Comparison of ENCODE assay signal across 10 cellular contexts in the genomic region with DNA sequence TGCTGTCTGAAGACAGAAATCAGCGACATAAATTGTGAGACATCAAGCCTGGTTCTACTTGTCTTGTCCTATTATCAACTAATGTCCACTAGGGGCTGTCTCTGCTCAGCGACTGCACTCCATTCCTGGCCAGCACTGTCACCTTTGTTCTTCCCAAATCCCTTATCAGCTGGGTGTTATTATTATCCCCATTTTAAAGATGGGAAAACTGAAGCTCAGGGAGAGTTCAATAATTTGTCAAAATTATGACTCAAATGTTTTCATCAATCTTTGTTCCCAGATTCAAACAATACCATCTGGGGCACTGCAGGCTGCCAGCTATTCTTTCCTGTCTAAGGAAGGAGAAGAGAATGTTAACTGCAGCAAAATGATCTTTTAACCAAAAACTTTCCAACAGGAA.
DNase-seq lines count a peak whose midpoint lies in the region; ATAC-seq, FAIRE-seq and TF ChIP-seq lines count a peak whose summit lies in the region.
"Had no signal": no experiment of that assay in that cellular context is flagged by ENCODE, and none has a peak within 500 bp of the region (broad histone marks: within the 10 kb centered on the region; RNA-seq: fewer than 3 reads in every experiment).

No MANE protein-coding gene starts in this region.

- no peaks in the 10 kb centered on the region for H3K4me1 ChIP-seq in endothelial cell of umbilical vein (ENCODE audit: control insufficient read depth, extremely low read depth, insufficient read depth, low read length)
- H3K4me1 ChIP-seq in testis, result peaks cover 10% of the 10 kb centered on the region

- POLR2A ChIA-PET in endothelial cell of umbilical vein (lab: Charles Lee), result no interaction called here

- dilution Hi-C loops in endothelial cell of umbilical vein (cut with MboI; ENCODE audit: extremely low pct_ligation_motif_present, low sequenced_read_pairs), result no loop called here

- no TSS peak for BruUV-seq in endothelial cell of umbilical vein (replicated peaks; lab: Mats Ljungman, UMichigan)

- FAIRE-seq in endothelial cell of umbilical vein (lab: Jason Lieb, UNC), result no peak

- no peaks in the 10 kb centered on the region for H3K79me2 ChIP-seq in endothelial cell of umbilical vein (ENCODE audit: control insufficient read depth, insufficient read depth, low read length)

- H3K4me2 ChIP-seq in endothelial cell of umbilical vein (ENCODE audit: insufficient read depth, low read length), result no peak overlapping the region

- TF ChIP-seq CTCF in endothelial cell of umbilical vein (IDR thresholded peaks at IDR 0.05; ENCODE audit: extremely low read depth in 1 of 2, insufficient read depth in 1 of 2, low read depth in 1 of 2, low read length in 2 of 2) (peak; percentile 9 to 30), testis (IDR thresholded peaks at IDR 0.05) (peak; percentile 38 to 43 (median 42))

- no peaks in the 10 kb centered on the region for H4K20me1 ChIP-seq in endothelial cell of umbilical vein (replicated peaks; ENCODE audit: control insufficient read depth, extremely low read depth, insufficient read depth, low read length)

- ATAC-seq in HG02938 (IDR thresholded peaks at IDR 0.05; ENCODE audit: unreplicated experiment), result no peak

- TF ChIP-seq POLR2A in endothelial cell of umbilical vein (IDR thresholded peaks at IDR 0.05; ENCODE audit: low read depth, low read length), result no peak
- no peak for TF ChIP-seq POLR2A in testis (IDR thresholded peaks at IDR 0.05)

- no peak overlapping the region for H2AFZ ChIP-seq in endothelial cell of umbilical vein (ENCODE audit: low read depth, low read length)

- H3K4me3 ChIP-seq in endothelial cell of umbilical vein (replicated peaks in 1 of 3; ENCODE audit: insufficient read depth in 1 of 3, low read depth in 1 of 3, low read length in 3 of 3) (no peak overlapping the region), testis (no peak overlapping the region)
- H3K4me3 ChIP-seq: SK-N-MC had no signal

- no peaks in the 10 kb centered on the region for H3K36me3 ChIP-seq in endothelial cell of umbilical vein (ENCODE audit: control insufficient read depth in 2 of 2, extremely low read depth in 1 of 2, insufficient read depth in 2 of 2, low read length in 2 of 2)
- no peaks in the 10 kb centered on the region for H3K36me3 ChIP-seq in testis (ENCODE audit: low read depth, missing control alignments)

- CTCF ChIA-PET in endothelial cell of umbilical vein (lab: Charles Lee), result no interaction called here

- no peak overlapping the region for H3K27ac ChIP-seq in endothelial cell of umbilical vein (ENCODE audit: insufficient read depth, low read depth, low read length)
- peak overlapping the region in 1 of 2 donors; percentile 19 for H3K27ac ChIP-seq in testis
- H3K27ac ChIP-seq: SK-N-MC had no signal

- H3K9me1 ChIP-seq in endothelial cell of umbilical vein (replicated peaks; ENCODE audit: control insufficient read depth, extremely low read depth, insufficient read depth, low read length), result no peaks in the 10 kb centered on the region

- intact Hi-C loops in endothelial cell of umbilical vein (cut with micrococcal nuclease), result loop anchor here (5.0 kb wide), 1 partner anchor 132 kb away; no protein-coding TSS in a partner anchor
- intact Hi-C loops in testis (cut with DNase I; ENCODE audit: low total_unique reads), result no loop called here

- 61 to 64% methylated on average over 2 of the region's 2 CpGs for WGBS in testis, 2 donors

- H3K9ac ChIP-seq in endothelial cell of umbilical vein (replicated peaks; ENCODE audit: extremely low read depth, insufficient read depth, low read length), result no peak overlapping the region

- DNase-seq in NCI-H510A treated with DMSO at 0.1 percent for 48 hours (lab: John Stamatoyannopoulos, UW) (peak; percentile 10), NCI-H510A (lab: John Stamatoyannopoulos, UW) (no peak), NAMALWA (ENCODE audit: low spot score) (peak; percentile 25), endothelial cell of umbilical vein (ENCODE audit: low read depth, low spot score) (peak; percentile 37), testis (peak; percentile 28)
- DNase-seq in activated effector memory CD4-positive, alpha-beta T cell treated with anti-CD3 and anti-CD28 coated beads, Interleukin-2, amount 50 U/mL, for 16 hours, result no peak
- no peak for DNase-seq in stimulated activated naive CD4-positive, alpha-beta T cell (lab: John Stamatoyannopoulos, UW)
- DNase-seq: CD8-positive, alpha-beta memory T cell had no signal

- H3K9me3 ChIP-seq in endothelial cell of umbilical vein (replicated peaks; ENCODE audit: control insufficient read depth, insufficient read depth, low read length) (no peaks in the 10 kb centered on the region), testis (no peaks in the 10 kb centered on the region)

- H3K27me3 ChIP-seq in endothelial cell of umbilical vein (ENCODE audit: control insufficient read depth in 2 of 2, insufficient read depth in 2 of 2, low read length in 2 of 2), result no peaks in the 10 kb centered on the region
- H3K27me3 ChIP-seq in testis, result no peaks in the 10 kb centered on the region

TF ChIP-seq in endothelial cell of umbilical vein, 7 proteins besides CTCF, POLR2A, EP300 and RAD21:
- TF ChIP-seq GATA2 (IDR thresholded peaks at IDR 0.05; ENCODE audit: insufficient read depth, insufficient read length, low read depth, low read length) (no peak), MYC (IDR thresholded peaks at IDR 0.05; ENCODE audit: low read depth, low read length) (no peak), EZH2 (IDR thresholded peaks at IDR 0.05; ENCODE audit: borderline replicate concordance, low read depth, low read length, severe bottlenecking) (no peak), POLR2AphosphoS5 (IDR thresholded peaks at IDR 0.05; ENCODE audit: insufficient read depth, low read depth, low read length) (no peak), FOS (IDR thresholded peaks at IDR 0.05; ENCODE audit: borderline replicate concordance, insufficient read depth, low read length) (no peak), JUN (IDR thresholded peaks at IDR 0.05; ENCODE audit: borderline replicate concordance, insufficient read depth, insufficient read length, low read depth) (no peak), MAX (IDR thresholded peaks at IDR 0.05; ENCODE audit: insufficient read depth, insufficient read length) (no peak)
TF ChIP-seq in endothelial cell of umbilical vein: peak in this region for 0.

Comparison
In these comparisons a context has a peak if more than half of its experiments do, and no peak if none do; other contexts are left out.
1. DNase-seq: peak in NCI-H510A treated with DMSO at 0.1 percent for 48 hours (single experiment), NAMALWA (single experiment), endothelial cell of umbilical vein (single experiment) and testis (single experiment); none in NCI-H510A (single experiment), activated effector memory CD4-positive, alpha-beta T cell treated with anti-CD3 and anti-CD28 coated beads, Interleukin-2, amount 50 U/mL, for 16 hours (single experiment) and stimulated activated naive CD4-positive, alpha-beta T cell (0 of 6).